Comparison of ENCODE assay signal across 8 cellular contexts in genomic region chr6:56840467-56841371, GRCh38.
DNase-seq lines count a peak whose midpoint lies in the region; ATAC-seq and TF ChIP-seq lines count a peak whose summit lies in the region.

No MANE protein-coding gene starts in this region.

- intact Hi-C loops in esophagus squamous epithelium (cut with DNase I): loop anchor here (10.0 kb wide), 1 partner anchor 136 kb away; no protein-coding TSS in a partner anchor

- peaks cover 8 to 43% (median 8%) of the 10 kb centered on the region in 3 donors for H3K4me1 ChIP-seq in esophagus squamous epithelium
- peaks cover 13% of the 10 kb centered on the region for H3K4me1 ChIP-seq in rectal smooth muscle tissue (ENCODE audit: control insufficient read depth, insufficient read depth, low read length)

- H3K9me3 ChIP-seq in esophagus squamous epithelium: no peaks in the 10 kb centered on the region

- H3K4me1 Mint-ChIP-seq in activated T-helper 17 cell treated with anti-CD3 and anti-CD28 coated beads, Interleukin-2, amount 50 U/mL, for 72 hours: no peaks in the 10 kb centered on the region

- TF ChIP-seq CTCF in esophagus squamous epithelium (IDR thresholded peaks at IDR 0.05): no peak

- WGBS in esophagus squamous epithelium, 2 donors: 50 to 54% methylated on average over 6 of the region's 6 CpGs

- peaks cover 0 to 36% (median 0%) of the 10 kb centered on the region in 4 donors for H3K27me3 ChIP-seq in esophagus squamous epithelium
- H3K27me3 ChIP-seq in rectal smooth muscle tissue (ENCODE audit: control insufficient read depth, insufficient read depth, low read length): no peaks in the 10 kb centered on the region

- H3K27ac ChIP-seq in esophagus squamous epithelium (peak overlapping the region in 3 of 4 donors; percentile 33 to 48 (median 36)), rectal smooth muscle tissue (ENCODE audit: low read depth, low read length) (peak overlapping the region; percentile 65)

- H3K27ac Mint-ChIP-seq in activated T-helper 17 cell treated with anti-CD3 and anti-CD28 coated beads, Interleukin-2, amount 50 U/mL, for 72 hours: no peak overlapping the region

- H3K9ac ChIP-seq in rectal smooth muscle tissue (ENCODE audit: low read length): peak overlapping the region; percentile 17

- H3K9me3 Mint-ChIP-seq in activated T-helper 17 cell treated with anti-CD3 and anti-CD28 coated beads, Interleukin-2, amount 50 U/mL, for 72 hours: no peaks in the 10 kb centered on the region

- DNase-seq in GM04503 (ENCODE audit: low read depth): peak; percentile 71
- DNase-seq in OCI-M1 (lab: John Stamatoyannopoulos, UW): peak; percentile 50
- no peak for DNase-seq in esophagus squamous epithelium (lab: John Stamatoyannopoulos, UW)
- no peak for DNase-seq in NCI-H345 (lab: John Stamatoyannopoulos, UW)
- DNase-seq in NK-92 (lab: John Stamatoyannopoulos, UW; ENCODE audit: unreplicated experiment): no peak

- peak overlapping the region in 2 of 4 donors; percentile 3 to 39 for H3K4me3 ChIP-seq in esophagus squamous epithelium
- H3K4me3 ChIP-seq in rectal smooth muscle tissue (ENCODE audit: low read length): no peak overlapping the region

- H3K36me3 ChIP-seq in esophagus squamous epithelium (no peaks in the 10 kb centered on the region), rectal smooth muscle tissue (ENCODE audit: control insufficient read depth, insufficient read depth, low read length) (no peaks in the 10 kb centered on the region)

- H3K4me3 Mint-ChIP-seq in activated T-helper 17 cell treated with anti-CD3 and anti-CD28 coated beads, Interleukin-2, amount 50 U/mL, for 72 hours: no peak overlapping the region

- TF ChIP-seq POLR2A in esophagus squamous epithelium (IDR thresholded peaks at IDR 0.05): no peak

- ATAC-seq in activated T-helper 17 cell treated with anti-CD3 and anti-CD28 coated beads, Interleukin-2, amount 50 U/mL, for 72 hours (replicated peaks): no peak
- ATAC-seq in HG02763 (IDR thresholded peaks at IDR 0.05; ENCODE audit: unreplicated experiment): no peak

- peaks cover 26% of the 10 kb centered on the region for H3K27me3 Mint-ChIP-seq in activated T-helper 17 cell treated with anti-CD3 and anti-CD28 coated beads, Interleukin-2, amount 50 U/mL, for 72 hours

- H3K36me3 Mint-ChIP-seq in activated T-helper 17 cell treated with anti-CD3 and anti-CD28 coated beads, Interleukin-2, amount 50 U/mL, for 72 hours (ENCODE audit: low read depth): no peaks in the 10 kb centered on the region

Comparison
In these comparisons a context has a peak if more than half of its experiments do, and no peak if none do; other contexts are left out.
1. DNase-seq: peak in GM04503 (single experiment) and OCI-M1 (single experiment); none in esophagus squamous epithelium (single experiment), NCI-H345 (single experiment) and NK-92 (single experiment).